Comparison of ENCODE assay signal across 8 cellular contexts in the genomic region with DNA sequence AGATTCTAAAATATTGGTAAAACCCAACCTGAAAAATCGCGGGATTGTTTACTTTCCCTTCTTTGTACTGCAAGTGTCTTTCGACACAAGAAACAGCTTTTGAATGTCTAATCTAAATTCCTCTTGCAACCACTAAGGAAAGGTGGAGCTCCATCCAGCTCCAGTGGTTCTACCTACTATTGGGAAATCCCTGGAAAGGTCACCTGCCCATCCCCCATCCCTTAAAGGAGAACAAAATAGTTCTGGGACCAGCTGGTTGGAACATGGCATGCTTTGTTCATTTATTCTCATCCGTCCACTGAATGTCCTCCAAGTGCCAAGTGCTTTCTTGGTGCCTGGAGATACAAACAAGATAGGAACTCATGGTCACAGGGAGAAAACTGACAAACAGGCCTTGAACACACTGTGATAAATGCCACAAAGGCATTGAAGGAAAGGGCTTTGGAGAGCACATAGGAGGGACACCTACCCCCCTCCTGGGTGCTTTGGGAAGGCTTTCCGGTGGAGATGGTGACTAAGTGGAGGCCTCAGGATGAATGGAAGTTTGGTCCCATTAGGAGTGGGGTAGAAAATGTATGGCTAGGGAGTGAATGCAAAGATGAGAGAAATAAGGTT. TPM values are rescaled to one million over a fixed set of nuclear protein-coding genes. Genes with fewer than 3 reads are reported as not detected.
DNase-seq lines count a peak whose midpoint lies in the region; ATAC-seq, FAIRE-seq and TF ChIP-seq lines count a peak whose summit lies in the region.

No MANE protein-coding gene starts in this region.

- FAIRE-seq in bronchial epithelial cell (lab: Jason Lieb, UNC) = no peak

- H3K36me3 ChIP-seq in bronchial epithelial cell (ENCODE audit: control insufficient read depth, insufficient read depth, low read length) = peaks cover 2% of the 10 kb centered on the region

- H3K27me3 ChIP-seq in bronchial epithelial cell (ENCODE audit: control insufficient read depth, insufficient read depth, low read length) = no peaks in the 10 kb centered on the region

- no peak; the same call in 1 of the 2 replicates for TF ChIP-seq RAD21 in Ishikawa (IDR thresholded peaks at IDR 0.05; ENCODE audit: low read depth)

- TF ChIP-seq EP300 in Ishikawa (IDR thresholded peaks at IDR 0.05; ENCODE audit: borderline replicate concordance) = no peak

- no peak for ATAC-seq in HG03354 (IDR thresholded peaks at IDR 0.05; ENCODE audit: poor library complexity, severe bottlenecking, unreplicated experiment)
- ATAC-seq in GM21447 (IDR thresholded peaks at IDR 0.05; ENCODE audit: unreplicated experiment) = no peak

- peak; percentile 13 for TF ChIP-seq CTCF in bronchial epithelial cell (IDR thresholded peaks at IDR 0.05; ENCODE audit: insufficient read depth, low read length, severe bottlenecking)

- peak; percentile 49 for DNase-seq in AG20443 (ENCODE audit: low spot score)
- peak; percentile 61 for DNase-seq in bronchial epithelial cell (ENCODE audit: low read depth)
- peak; percentile 56 for DNase-seq in mucosa of gallbladder (ENCODE audit: low spot score)
- DNase-seq in T-helper 9 cell = no peak
- no peak for DNase-seq in cerebellar nuclear complex (lab: John Stamatoyannopoulos, UW)

- peak overlapping the region; percentile 62 for H3K4me3 ChIP-seq in bronchial epithelial cell (ENCODE audit: low read depth, low read length)

TF ChIP-seq in Ishikawa, 13 proteins besides CTCF, POLR2A, EP300 and RAD21:
- TF ChIP-seq CEBPB (IDR thresholded peaks at IDR 0.05) (peak; percentile 96), NFIC (IDR thresholded peaks at IDR 0.05) (no peak)
- TF ChIP-seq, protein P1, sequence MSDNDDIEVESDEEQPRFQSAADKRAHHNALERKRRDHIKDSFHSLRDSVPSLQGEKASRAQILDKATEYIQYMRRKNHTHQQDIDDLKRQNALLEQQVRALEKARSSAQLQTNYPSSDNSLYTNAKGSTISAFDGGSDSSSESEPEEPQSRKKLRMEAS (IDR thresholded peaks at IDR 0.05) = peak; percentile 48; the same call in 1 of the 2 replicates

RNA-seq across cellular contexts. Expression of a gene that starts 2.3 kb away (rescaled TPM):
- total RNA-seq in bronchial epithelial cell (10.3 and 12.3 TPM in 2 replicates), mucosa of gallbladder (176 TPM)

Comparison
In these comparisons a context has a peak if more than half of its experiments do, and no peak if none do; other contexts are left out.
1. DNase-seq: peak in AG20443 (single experiment), bronchial epithelial cell (single experiment) and mucosa of gallbladder (single experiment); none in T-helper 9 cell (single experiment) and cerebellar nuclear complex (0 of 2).
2. RNA of a gene that starts 2.3 kb away (total RNA-seq): 176 TPM in mucosa of gallbladder (single experiment); 10.3 to 12.3 TPM in bronchial epithelial cell; every median in the first group is over 10 times any median in the second.